In genomic region chr20:11158589-11158988, GRCh38 we compare ENCODE assay signal across 19 cellular contexts.
"Had no signal": no experiment of that assay in that cellular context is flagged by ENCODE, and none has a peak within 500 bp of the region (broad histone marks: within the 10 kb centered on the region; RNA-seq: fewer than 3 reads in every experiment).

No MANE protein-coding gene starts in this region.

- ATAC-seq: activated CD8-positive, alpha-beta T cell treated with anti-CD3 and anti-CD28 coated beads for 36 hours; activated T-helper 17 cell treated with anti-CD3 and anti-CD28 coated beads, Interleukin-2, amount 50 U/mL, for 72 hours; left lobe of liver; SK-N-SH treated with all-trans-retinoic acid at 6 μM for 48 hours; stimulated activated naive B cell treated with anti-CD40 and anti-IgM and Interleukin-4, amounts not matched to agents 10 μg/mL and 1 μg/mL and 100 μg/mL, for 72 hours had no signal

- DNase-seq: activated CD4-positive, alpha-beta T cell treated with anti-CD3 and anti-CD28 coated beads, Interleukin-2, amount 10 ng/mL, durations not matched to agents 24 days and 14 days; activated CD8-positive, alpha-beta T cell treated with anti-CD3 and anti-CD28 coated beads for 36 hours; activated naive CD4-positive, alpha-beta T cell; activated naive CD8-positive, alpha-beta T cell treated with anti-CD3 and anti-CD28 coated beads for 36 hours; activated T-cell treated with anti-CD3 and anti-CD28 coated beads, Interleukin-2, amount 50 U/mL, for 1 hour; amniotic stem cell; cortex of kidney; effector CD4-positive, alpha-beta T cell; foreskin fibroblast; hypothalamus; islet precursor cell; nephron progenitor cell; nucleus accumbens; small intestine; stimulated activated naive B cell treated with anti-CD40 and anti-IgM and Interleukin-4, amounts not matched to agents 10 μg/mL and 1 μg/mL and 100 μg/mL, for 72 hours; T1000 had no signal
